Comparison of ENCODE assay signal across 8 cellular contexts in genomic region chr11:12377106-12377823, GRCh38. TPM values are rescaled to one million over a fixed set of nuclear protein-coding genes. Genes with fewer than 3 reads are reported as not detected.
DNase-seq lines count a peak whose midpoint lies in the region; ATAC-seq and TF ChIP-seq lines count a peak whose summit lies in the region.

Gene PARVA, plus strand, starts transcription at chr11:12377571. Its CDS starts 77 bp downstream, at chr11:12377648.

- H3K4me1 Mint-ChIP-seq in effector memory CD8-positive, alpha-beta T cell (ENCODE audit: low read depth in 2 of 2), result peaks cover 0 to 12% of the 10 kb centered on the region in 2 donors

- intact Hi-C loops in lower leg skin (cut with DNase I; ENCODE audit: low total_unique reads), result no loop called here

- H3K36me3 Mint-ChIP-seq in effector memory CD8-positive, alpha-beta T cell (ENCODE audit: insufficient read depth), result peaks cover 4% of the 10 kb centered on the region

- peak within 1 kb of the TSS; percentile 64 to 79 for H3K4me3 Mint-ChIP-seq in effector memory CD8-positive, alpha-beta T cell

- CTCF ChIA-PET in RWPE1 (lab: Yijun Ruan, JAX), result interaction anchor here (0.9 kb wide), 1 partner anchor 222 kb away, joined by 3 read pairs; no protein-coding TSS in a partner anchor

- H3K9me3 Mint-ChIP-seq in effector memory CD8-positive, alpha-beta T cell, result no peaks in the 10 kb centered on the region

- DNase-seq in H7 (peak; percentile 83), RWPE1 (ENCODE audit: low spot score) (peak; percentile 50), lower leg skin (ENCODE audit: low spot score in 2 of 2) (peak; percentile 45 to 93), tibial nerve (ENCODE audit: low spot score in 2 of 2) (peak; percentile 26 to 36), globus pallidus (ENCODE audit: low spot score) (no peak), Karpas-422 (no peak), OCI-M1 (lab: John Stamatoyannopoulos, UW) (no peak)
- no peak for DNase-seq in effector memory CD8-positive, alpha-beta T cell

- TF ChIP-seq POLR2A in lower leg skin (IDR thresholded peaks at IDR 0.05) (no peak), tibial nerve (IDR thresholded peaks at IDR 0.05) (no peak)

- H3K4me1 ChIP-seq in tibial nerve (peaks cover 0 to 43% (median 8%) of the 10 kb centered on the region in 4 donors), Karpas-422 (ENCODE audit: low read length) (peaks cover 6% of the 10 kb centered on the region)

- peak; percentile 38 for ATAC-seq in effector memory CD8-positive, alpha-beta T cell (replicated peaks)

- peaks cover 40 to 43% of the 10 kb centered on the region in 2 donors for H3K27me3 Mint-ChIP-seq in effector memory CD8-positive, alpha-beta T cell

- WGBS in lower leg skin, 2 donors, result 5 to 7% methylated on average over 46 to 47 of the region's 55 CpGs
- WGBS in tibial nerve, 2 donors, result 3 to 4% methylated on average over 36 to 49 of the region's 55 CpGs

- H3K9me3 ChIP-seq in tibial nerve (no peaks in the 10 kb centered on the region), Karpas-422 (ENCODE audit: low read length) (no peaks in the 10 kb centered on the region)

- H3K27ac ChIP-seq in RWPE1, result peak within 1 kb of the TSS; percentile 91
- peak within 1 kb of the TSS; percentile 83 to 98 (median 92) for H3K27ac ChIP-seq in tibial nerve
- H3K27ac ChIP-seq in Karpas-422 (ENCODE audit: low read length), result no peak within 1 kb of the TSS

- H3K27ac Mint-ChIP-seq in effector memory CD8-positive, alpha-beta T cell, result peak within 1 kb of the TSS in 1 of 2 donors; percentile 79

- no peaks in the 10 kb centered on the region for H3K36me3 ChIP-seq in H7 (replicated peaks; ENCODE audit: control insufficient read depth, insufficient read depth, low read length)
- peaks cover 0 to 13% (median 0%) of the 10 kb centered on the region in 3 donors for H3K36me3 ChIP-seq in tibial nerve
- no peaks in the 10 kb centered on the region for H3K36me3 ChIP-seq in Karpas-422 (ENCODE audit: insufficient read depth, low read length)

- peak in 1 of 2 donors; percentile 48 for TF ChIP-seq EP300 in tibial nerve (IDR thresholded peaks at IDR 0.05)

- no peak within 1 kb of the TSS for H2AFZ ChIP-seq in Karpas-422 (ENCODE audit: low read length)

- POLR2A ChIA-PET in RWPE1 (lab: Yijun Ruan, JAX; ENCODE audit: low non-redundant PET), result no interaction called here

- H4K20me1 ChIP-seq in Karpas-422 (ENCODE audit: insufficient read depth, low read depth, low read length), result no peaks in the 10 kb centered on the region

- H3K4me2 ChIP-seq in Karpas-422 (ENCODE audit: low read depth, low read length, poor library complexity, severe bottlenecking), result no peak within 1 kb of the TSS

- H3K4me3 ChIP-seq in H7 (ENCODE audit: insufficient read depth, low read depth, low read length) (peak within 1 kb of the TSS; percentile 67), lower leg skin (ENCODE audit: low read depth, poor library complexity, severe bottlenecking) (peak within 1 kb of the TSS; percentile 74), tibial nerve (peak within 1 kb of the TSS; percentile 51 to 62 (median 60)), Karpas-422 (ENCODE audit: low read length) (no peak within 1 kb of the TSS)

- peaks cover 6% of the 10 kb centered on the region; the same call in 1 of the 2 replicates for H3K27me3 ChIP-seq in H7 (ENCODE audit: control insufficient read depth, insufficient read depth, low read length)
- no peaks in the 10 kb centered on the region for H3K27me3 ChIP-seq in tibial nerve
- no peaks in the 10 kb centered on the region for H3K27me3 ChIP-seq in Karpas-422 (ENCODE audit: low read length)

- H3K79me2 ChIP-seq in Karpas-422 (ENCODE audit: low read length), result no peaks in the 10 kb centered on the region

- H3K9me2 ChIP-seq in Karpas-422 (replicated peaks; ENCODE audit: insufficient read depth, low read length), result no peaks in the 10 kb centered on the region

- TF ChIP-seq CTCF in RWPE1 (conservative IDR thresholded peaks at IDR 0.05; ENCODE audit: low read depth), result no peak
- TF ChIP-seq CTCF in lower leg skin (IDR thresholded peaks at IDR 0.05), result no peak
- TF ChIP-seq CTCF in tibial nerve (IDR thresholded peaks at IDR 0.05), result peak in 2 of 5 experiments; percentile 18 to 41

- no peak within 1 kb of the TSS for H3K9ac ChIP-seq in Karpas-422 (ENCODE audit: low read length)

RNA-seq across cellular contexts. Expression of gene PARVA, which starts in this region (rescaled TPM):
- total RNA-seq in H7 (2014; rRNA removed; shearing (Covaris generic)), result 7.5 and 8.4 TPM in 2 replicates
- total RNA-seq in lower leg skin (10 to 100 TPM in 3 of 4 donors, 1 to 10 TPM in 1; 10.0 to 25.0 (median 14.2) TPM), tibial nerve (10 to 100 TPM; 64.2 to 85.0 (median 70.5) TPM)
- total RNA-seq in Karpas-422 (2014; rRNA removed; shearing (Covaris generic); ENCODE audit: low replicate concordance), result not detected in 2 replicates

Comparison
In these comparisons a context has a peak if more than half of its experiments do, and no peak if none do; other contexts are left out.
1. DNase-seq: peak in H7 (single experiment), RWPE1 (single experiment), lower leg skin (2 of 2) and tibial nerve (2 of 2); none in effector memory CD8-positive, alpha-beta T cell (0 of 3), globus pallidus (single experiment), Karpas-422 (single experiment) and OCI-M1 (single experiment).